In the genomic region with DNA sequence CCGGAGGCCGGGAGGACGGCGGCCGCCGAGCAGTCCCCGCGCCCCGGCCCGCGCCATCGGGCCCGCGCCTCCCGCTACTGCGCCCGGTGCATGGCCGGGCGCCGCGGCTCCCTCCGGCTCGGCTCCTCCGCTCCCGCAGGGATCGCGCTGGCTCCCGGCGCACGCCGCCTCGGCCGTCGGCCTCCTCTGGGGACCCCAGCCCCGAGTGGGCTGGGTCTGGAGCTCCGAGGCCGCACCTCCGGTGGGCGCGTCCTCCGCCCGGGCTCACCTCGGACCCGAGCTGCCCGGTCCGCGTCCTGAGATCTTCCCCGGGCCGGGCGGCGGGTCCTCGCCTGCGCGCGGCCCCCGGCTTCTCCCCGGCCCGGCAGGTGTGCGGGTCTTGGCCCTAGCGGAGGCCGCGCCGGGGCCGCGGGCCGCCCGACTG, we compare ENCODE assay signal across 8 cellular contexts. TPM values are rescaled to one million over a fixed set of nuclear protein-coding genes. Genes with fewer than 3 reads are reported as not detected.
DNase-seq lines count a peak whose midpoint lies in the region; ATAC-seq and TF ChIP-seq lines count a peak whose summit lies in the region.

No MANE protein-coding gene starts in this region.

- intact Hi-C loops in OCI-LY7 (cut with micrococcal nuclease; ENCODE audit: unreplicated experiment): loop anchor here (5.0 to 10.0 kb wide), 2 partner anchors 170 to 217 kb away; a partner anchor contains a TSS

- peaks cover 13% of the 10 kb centered on the region for H3K4me1 Mint-ChIP-seq in activated CD8-positive, alpha-beta memory T cell treated with anti-CD3 and anti-CD28 coated beads, Interleukin-2, amount 10 ng/mL, durations not matched to agents 7 days and 5 days

- TF ChIP-seq POLR2A in suprapubic skin (IDR thresholded peaks at IDR 0.05): no peak

- H3K27ac Mint-ChIP-seq in activated CD8-positive, alpha-beta memory T cell treated with anti-CD3 and anti-CD28 coated beads, Interleukin-2, amount 10 ng/mL, durations not matched to agents 7 days and 5 days: no peak overlapping the region

- H3K4me2 ChIP-seq in OCI-LY7 (ENCODE audit: low read length): peak overlapping the region; percentile 30; the same call in 1 of the 2 replicates

- no peak overlapping the region for H3K4me3 Mint-ChIP-seq in activated CD8-positive, alpha-beta memory T cell treated with anti-CD3 and anti-CD28 coated beads, Interleukin-2, amount 10 ng/mL, durations not matched to agents 7 days and 5 days

- H3K27me3 ChIP-seq in suprapubic skin: peaks cover 84% of the 10 kb centered on the region

- TF ChIP-seq CTCF in OCI-LY7 (conservative IDR thresholded peaks at IDR 0.05; ENCODE audit: low read length) (no peak), suprapubic skin (IDR thresholded peaks at IDR 0.05) (no peak)

- TF ChIP-seq EP300 in suprapubic skin (IDR thresholded peaks at IDR 0.05): no peak

- H3K36me3 ChIP-seq in OCI-LY7 (ENCODE audit: insufficient read depth, low read length) (no peaks in the 10 kb centered on the region), suprapubic skin (no peaks in the 10 kb centered on the region)

- POLR2A ChIA-PET in OCI-LY7 (lab: Charles Lee): interaction anchor here (0.5 kb wide), 1 partner anchor 9 kb away, joined by 4 read pairs; no protein-coding TSS in a partner anchor

- no peaks in the 10 kb centered on the region for H3K79me2 ChIP-seq in OCI-LY7 (ENCODE audit: insufficient read depth, low read depth, low read length)

- peak; percentile 10 for ATAC-seq in activated CD8-positive, alpha-beta memory T cell treated with anti-CD3 and anti-CD28 coated beads, Interleukin-2, amount 10 ng/mL, durations not matched to agents 7 days and 5 days
- no peak for ATAC-seq in HG03442 (IDR thresholded peaks at IDR 0.05; ENCODE audit: unreplicated experiment)

- no peaks in the 10 kb centered on the region for H3K36me3 Mint-ChIP-seq in activated CD8-positive, alpha-beta memory T cell treated with anti-CD3 and anti-CD28 coated beads, Interleukin-2, amount 10 ng/mL, durations not matched to agents 7 days and 5 days

- H3K9me2 ChIP-seq in OCI-LY7 (ENCODE audit: insufficient read depth, low read length): no peaks in the 10 kb centered on the region

- peaks cover 44% of the 10 kb centered on the region for H3K4me1 ChIP-seq in OCI-LY7 (ENCODE audit: insufficient read depth, low read length, poor library complexity, severe bottlenecking)
- H3K4me1 ChIP-seq in suprapubic skin: peaks cover 50% of the 10 kb centered on the region

- peaks cover 51% of the 10 kb centered on the region for H3K27me3 Mint-ChIP-seq in activated CD8-positive, alpha-beta memory T cell treated with anti-CD3 and anti-CD28 coated beads, Interleukin-2, amount 10 ng/mL, durations not matched to agents 7 days and 5 days

- WGBS in suprapubic skin: no CpG with 5 or more reads among the region's 67 CpGs

- no TSS peak for BruUV-seq in OCI-LY7 (replicated peaks; lab: Mats Ljungman, UMichigan)

- H3K9me3 Mint-ChIP-seq in activated CD8-positive, alpha-beta memory T cell treated with anti-CD3 and anti-CD28 coated beads, Interleukin-2, amount 10 ng/mL, durations not matched to agents 7 days and 5 days (ENCODE audit: low read depth): no peaks in the 10 kb centered on the region

- 0 out of 2 replicates have a peak, but pooled peaks cover 6% of the 10 kb centered on the region for H4K20me1 ChIP-seq in OCI-LY7 (ENCODE audit: insufficient read depth, low read length)

- no peak overlapping the region for H3K4me3 ChIP-seq in OCI-LY7 (ENCODE audit: low read depth, low read length, poor library complexity, severe bottlenecking)
- H3K4me3 ChIP-seq in iPS-11a (ENCODE audit: low read depth, low read length): peak overlapping the region; percentile 20
- H3K4me3 ChIP-seq in suprapubic skin: peak overlapping the region; percentile 53

- no peak overlapping the region for H2AFZ ChIP-seq in OCI-LY7 (ENCODE audit: low read length)

- H3K27ac ChIP-seq in OCI-LY7 (ENCODE audit: low read depth, low read length, poor library complexity, severe bottlenecking): no peak overlapping the region
- no peak overlapping the region for H3K27ac ChIP-seq in suprapubic skin

- CTCF ChIA-PET in activated CD8-positive, alpha-beta memory T cell treated with anti-CD3 and anti-CD28 coated beads, Interleukin-2, amount 10 ng/mL, durations not matched to agents 7 days and 5 days (lab: Charles Lee): interaction anchor here (0.8 kb wide), 1 partner anchor 11 kb away, joined by 3 read pairs; no protein-coding TSS in a partner anchor
- CTCF ChIA-PET in OCI-LY7 (lab: Charles Lee; ENCODE audit: unreplicated experiment): no interaction called here

- DNase-seq in activated CD8-positive, alpha-beta memory T cell treated with anti-CD3 and anti-CD28 coated beads, Interleukin-2, amount 10 ng/mL, durations not matched to agents 7 days and 5 days: no peak
- no peak for DNase-seq in activated CD8-positive, alpha-beta memory T cell treated with anti-CD3 and anti-CD28 coated beads, Interleukin-2, amount 50 U/mL, for 4 hours
- DNase-seq in OCI-LY7 (ENCODE audit: low spot score) (no peak), suprapubic skin (ENCODE audit: low spot score in 2 of 2) (no peak), retina (no peak), NCI-H2029 treated with DMSO at 0.1 percent for 48 hours (lab: John Stamatoyannopoulos, UW) (no peak)

- no peaks in the 10 kb centered on the region for H3K9me3 ChIP-seq in OCI-LY7 (ENCODE audit: low read length)
- H3K9me3 ChIP-seq in suprapubic skin: no peaks in the 10 kb centered on the region

RNA-seq across cellular contexts. Expression of a gene that starts 0.3 kb away (rescaled TPM):
- total RNA-seq in activated CD8-positive, alpha-beta memory T cell treated with anti-CD3 and anti-CD28 coated beads, Interleukin-2, amount 10 ng/mL, durations not matched to agents 7 days and 5 days: under 1 TPM; 0.30 to 0.70 TPM
- total RNA-seq in OCI-LY7 (2014; rRNA removed; shearing (Covaris generic)): not detected in 2 replicates
- 0.61 and 0.74 TPM in 2 replicates for total RNA-seq in OCI-LY7 (2022)
- total RNA-seq in suprapubic skin: not detected

RNA-seq across cellular contexts. Expression of a gene that starts 12.0 kb away (rescaled TPM):
- 1 to 10 TPM in 1 of 2 experiments, under 1 TPM in 1; 0.89 to 3.1 TPM for total RNA-seq in activated CD8-positive, alpha-beta memory T cell treated with anti-CD3 and anti-CD28 coated beads, Interleukin-2, amount 10 ng/mL, durations not matched to agents 7 days and 5 days
- 10.9 and 21.3 TPM in 2 replicates for total RNA-seq in OCI-LY7 (2014; rRNA removed; shearing (Covaris generic))
- total RNA-seq in OCI-LY7 (2022): 65.0 and 67.8 TPM in 2 replicates
- 1 to 10 TPM; 1.1 to 2.6 (median 1.9) TPM for total RNA-seq in suprapubic skin

RNA-seq across cellular contexts. Expression of a gene that starts 32.3 kb away (rescaled TPM):
- total RNA-seq in activated CD8-positive, alpha-beta memory T cell treated with anti-CD3 and anti-CD28 coated beads, Interleukin-2, amount 10 ng/mL, durations not matched to agents 7 days and 5 days: 10 to 100 TPM; 74.0 to 95.8 TPM
- 347 and 354 TPM in 2 replicates for total RNA-seq in OCI-LY7 (2014; rRNA removed; shearing (Covaris generic))
- total RNA-seq in OCI-LY7 (2022) (189 and 217 TPM in 2 replicates), suprapubic skin (10 to 100 TPM in 1 of 4 donors, 1 to 10 TPM in 3; 8.8 to 16.5 (median 9.2) TPM)

RNA-seq across cellular contexts. Expression of a gene that starts 54.6 kb away (rescaled TPM):
- total RNA-seq in activated CD8-positive, alpha-beta memory T cell treated with anti-CD3 and anti-CD28 coated beads, Interleukin-2, amount 10 ng/mL, durations not matched to agents 7 days and 5 days: 1 to 10 TPM; 1.2 TPM
- 0.46 and 1.1 TPM in 2 replicates for total RNA-seq in OCI-LY7 (2014; rRNA removed; shearing (Covaris generic))
- 1.9 and 2.1 TPM in 2 replicates for total RNA-seq in OCI-LY7 (2022)
- total RNA-seq in suprapubic skin: 1 to 10 TPM; 1.1 to 2.7 (median 1.7) TPM

Comparison
In these comparisons a context has a peak if more than half of its experiments do, and no peak if none do; other contexts are left out.
1. RNA of a gene that starts 32.3 kb away (total RNA-seq): 189 to 354 TPM in OCI-LY7 and 74.0 to 95.8 TPM in activated CD8-positive, alpha-beta memory T cell treated with anti-CD3 and anti-CD28 coated beads, Interleukin-2, amount 10 ng/mL, durations not matched to agents 7 days and 5 days; 8.8 to 16.5 TPM in suprapubic skin; every median in the first group is over 4 times any median in the second.